Comparison of ENCODE assay signal across 11 cellular contexts in the genomic region with DNA sequence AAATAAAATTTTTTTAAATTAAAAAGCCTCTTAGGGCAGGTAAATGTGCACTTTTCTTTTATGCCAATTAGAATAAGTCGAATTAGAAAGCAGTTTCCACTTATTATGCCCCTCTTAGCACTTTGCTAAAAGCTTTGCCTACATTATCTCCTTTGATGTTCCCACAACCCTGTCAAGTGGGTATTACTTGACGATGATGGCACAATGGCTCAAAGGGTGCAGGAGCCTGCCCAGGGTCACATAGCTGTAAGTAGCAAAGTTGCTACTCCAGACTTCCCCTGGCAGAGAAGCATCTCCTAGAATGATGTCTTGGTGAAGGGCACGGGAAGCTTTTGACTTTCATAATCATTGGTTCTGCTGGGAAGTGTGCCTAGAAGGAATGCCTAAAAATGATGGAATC.
"Had no signal": no experiment of that assay in that cellular context is flagged by ENCODE, and none has a peak within 500 bp of the region (broad histone marks: within the 10 kb centered on the region; RNA-seq: fewer than 3 reads in every experiment).

No MANE protein-coding gene starts in this region.

- DNase-seq: activated CD4-positive, alpha-beta T cell treated with anti-CD3 and anti-CD28 coated beads, Interleukin-2, amount 50 U/mL, for 4 hours; activated effector memory CD4-positive, alpha-beta T cell treated with anti-CD3 and anti-CD28 coated beads, Interleukin-2, amount 50 U/mL, for 16 hours; activated T-cell treated with anti-CD3 and anti-CD28 coated beads, Interleukin-2, amount 50 U/mL, for 4 hours; erythroblast; kidney glomerular epithelial cell; retina; stimulated activated CD4-positive, alpha-beta T cell treated with anti-CD3 and anti-CD28 coated beads, Interleukin-15, amount 100 ng/mL, for 24 hours; stimulated activated CD4-positive, alpha-beta T cell treated with anti-CD3 and anti-CD28 coated beads, Interleukin-4, amount 100 ng/mL, for 4 hours had no signal

- H3K9me3 Mint-ChIP-seq: activated T-cell treated with anti-CD3 and anti-CD28 coated beads, Interleukin-2, amount 50 U/mL, for 4 hours; dendritic cell treated with granulocyte-macrophage colony-stimulating factor and Interleukin-4, amounts not matched to agents 40 ng/mL and 50 ng/mL, for 4 days had no signal

- H3K4me3 ChIP-seq: hepatocyte had no signal

- H3K27ac Mint-ChIP-seq: dendritic cell treated with granulocyte-macrophage colony-stimulating factor and Interleukin-4, amounts not matched to agents 40 ng/mL and 50 ng/mL, for 4 days had no signal

- ATAC-seq: activated CD4-positive, CD25-positive, alpha-beta regulatory T cell treated with anti-CD3 and anti-CD28 coated beads, Interleukin-2, amount 50 U/mL, for 24 hours had no signal

- H3K27me3 ChIP-seq: hepatocyte had no signal

- H3K79me2 ChIP-seq: hepatocyte had no signal

- H3K4me3 Mint-ChIP-seq: activated T-cell treated with anti-CD3 and anti-CD28 coated beads, Interleukin-2, amount 50 U/mL, for 4 hours; dendritic cell treated with granulocyte-macrophage colony-stimulating factor and Interleukin-4, amounts not matched to agents 40 ng/mL and 50 ng/mL, for 4 days had no signal

- H3K27ac ChIP-seq: hepatocyte had no signal

- H2AFZ ChIP-seq: hepatocyte had no signal
